In the genomic region with DNA sequence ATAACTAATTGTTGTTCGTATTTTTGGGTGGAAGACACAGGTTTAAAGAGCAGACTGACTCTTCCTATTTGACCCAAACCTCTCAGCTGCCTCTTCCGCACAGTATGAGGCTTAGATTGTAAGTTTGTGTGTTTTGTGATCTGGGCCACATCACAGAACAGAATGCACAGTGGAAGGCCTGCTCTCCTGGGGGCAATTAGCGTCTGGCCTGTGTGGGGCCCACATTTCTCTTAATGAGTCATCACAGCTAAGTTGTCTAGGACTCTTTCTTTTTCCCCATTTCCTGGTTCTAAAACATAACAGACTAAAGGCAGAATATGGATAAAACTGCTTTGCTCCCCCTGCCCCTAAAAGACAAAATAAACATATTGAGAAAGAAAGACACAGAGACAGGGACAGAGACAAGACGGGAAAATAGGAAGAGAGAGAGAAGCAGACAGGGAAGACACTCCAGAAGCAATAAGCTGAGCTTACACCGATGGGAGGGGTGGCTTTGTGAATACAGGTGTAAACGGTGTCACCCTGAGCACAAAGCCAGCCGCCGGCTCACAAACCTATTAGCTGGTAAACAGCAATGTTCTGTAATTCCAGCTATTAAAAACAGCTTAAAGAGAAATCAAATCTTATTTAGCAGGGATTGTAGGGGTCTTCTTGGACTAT, we compare ENCODE assay signal across 10 cellular contexts.
DNase-seq lines count a peak whose midpoint lies in the region; ATAC-seq lines count a peak whose summit lies in the region.
"Had no signal": no experiment of that assay in that cellular context is flagged by ENCODE, and none has a peak within 500 bp of the region (broad histone marks: within the 10 kb centered on the region; RNA-seq: fewer than 3 reads in every experiment).

No MANE protein-coding gene starts in this region.

- peak; percentile 26 to 81 for DNase-seq in NCI-H526 (lab: John Stamatoyannopoulos, UW)
- DNase-seq in islet precursor cell: peak; percentile 89
- no peak for DNase-seq in NCI-H1694 treated with DMSO at 0.1 percent for 48 hours (lab: John Stamatoyannopoulos, UW)
- no peak for DNase-seq in T-helper 9 cell
- DNase-seq in foreskin melanocyte: no peak
- DNase-seq: MM.1S, NCI-H226, T1000 had no signal

- ATAC-seq in GM18873 (IDR thresholded peaks at IDR 0.05; ENCODE audit: low FRiP score, unreplicated experiment) (peak; percentile 82), HG02759 (IDR thresholded peaks at IDR 0.05; ENCODE audit: unreplicated experiment) (peak; percentile 69)

Comparison
In these comparisons a context has a peak if more than half of its experiments do, and no peak if none do; other contexts are left out.
1. DNase-seq: peak in NCI-H526 (2 of 2) and islet precursor cell (single experiment); none in NCI-H1694 treated with DMSO at 0.1 percent for 48 hours (single experiment), T-helper 9 cell (single experiment) and foreskin melanocyte (single experiment).